ENCODE assay signal across 8 cellular contexts in the genomic region with DNA sequence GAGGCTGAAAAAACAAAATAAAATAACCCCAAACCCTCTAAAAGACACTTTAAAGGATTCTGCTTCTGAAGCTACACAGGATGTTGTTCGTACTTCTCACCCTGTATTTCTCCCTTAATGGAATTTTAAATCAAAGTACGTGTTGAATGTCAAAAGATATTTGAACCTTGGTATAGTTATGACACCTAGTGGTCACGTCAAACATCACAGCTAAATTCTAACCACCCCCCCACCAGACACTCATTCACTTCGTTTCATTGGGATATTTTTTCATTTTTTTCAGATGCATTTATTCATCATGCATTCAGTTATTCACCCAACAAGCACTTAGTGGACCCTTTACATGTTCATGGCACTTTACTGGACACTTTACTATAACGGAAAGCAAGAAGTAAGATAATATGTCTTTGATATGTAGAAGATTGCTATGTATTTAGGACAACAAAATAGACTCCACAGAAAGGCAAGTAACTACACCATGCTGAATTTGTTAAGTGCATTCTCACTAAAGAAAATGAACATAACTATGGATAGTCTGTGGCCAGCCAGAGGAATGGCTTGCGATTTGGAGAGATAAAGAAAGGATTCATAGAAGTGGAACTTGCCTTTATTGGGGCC.
A peak's percentile ranks its signal among the peaks of the same experiment; 100 is the strongest.
DNase-seq lines count a peak whose midpoint lies in the region; ATAC-seq and TF ChIP-seq lines count a peak whose summit lies in the region.

No MANE protein-coding gene starts in this region.

- no peaks in the 10 kb centered on the region for H3K79me2 ChIP-seq in neural progenitor cell (ENCODE audit: low read depth)

- H3K9ac ChIP-seq in neural progenitor cell: no peak overlapping the region

- POLR2A ChIA-PET in CD4-positive, alpha-beta T cell (lab: Charles Lee): interaction anchor here (0.7 to 2.9 kb wide), 16 partner anchors 26 to 285 kb away, joined by 3 to 33 read pairs (median 4); a partner anchor contains a TSS

- peak; percentile 43 for TF ChIP-seq CTCF in CD4-positive, alpha-beta T cell (IDR thresholded peaks at IDR 0.05)
- TF ChIP-seq CTCF in VCaP (conservative IDR thresholded peaks at IDR 0.05) (peak; percentile 67), esophagus muscularis mucosa (IDR thresholded peaks at IDR 0.05) (peak; percentile 56 to 67 (median 57)), neural progenitor cell (IDR thresholded peaks at IDR 0.05) (peak; percentile 64)

- TF ChIP-seq EP300 in esophagus muscularis mucosa (IDR thresholded peaks at IDR 0.05): no peak

- CTCF ChIA-PET in CD4-positive, alpha-beta T cell (lab: Charles Lee): interaction anchor here (0.8 to 1.9 kb wide), 6 partner anchors 26 to 196 kb away, joined by 3 to 8 read pairs (median 6); a partner anchor contains a TSS

- WGBS in esophagus muscularis mucosa: 13% methylated on average over 6 of the region's 6 CpGs

- H3K4me3 Mint-ChIP-seq in CD4-positive, alpha-beta T cell: peak overlapping the region; percentile 82
- no peak overlapping the region for H3K4me3 Mint-ChIP-seq in neural progenitor cell

- no peaks in the 10 kb centered on the region for H3K27me3 ChIP-seq in CD4-positive, alpha-beta T cell (ENCODE audit: control insufficient read depth, insufficient read depth, low read length)
- H3K27me3 ChIP-seq in esophagus muscularis mucosa (no peaks in the 10 kb centered on the region), neural progenitor cell (no peaks in the 10 kb centered on the region)

- peak overlapping the region; percentile 82 for H3K27ac Mint-ChIP-seq in CD4-positive, alpha-beta T cell
- H3K27ac Mint-ChIP-seq in neural progenitor cell: no peak overlapping the region

- no peaks in the 10 kb centered on the region for H3K36me3 Mint-ChIP-seq in CD4-positive, alpha-beta T cell (ENCODE audit: low read depth)
- H3K36me3 Mint-ChIP-seq in neural progenitor cell: no peaks in the 10 kb centered on the region

- peak in 3 of 10 experiments; percentile 8 to 19 (median 13) for DNase-seq in CD4-positive, alpha-beta T cell
- DNase-seq in Kasumi-1 (lab: John Stamatoyannopoulos, UW) (peak; percentile 32 to 47), esophagus muscularis mucosa (ENCODE audit: extremely low spot score) (no peak), neural progenitor cell (ENCODE audit: low spot score) (peak; percentile 31), NCI-H187 (lab: John Stamatoyannopoulos, UW) (no peak)

- H3K9me3 Mint-ChIP-seq in CD4-positive, alpha-beta T cell: no peaks in the 10 kb centered on the region
- no peaks in the 10 kb centered on the region for H3K9me3 Mint-ChIP-seq in neural progenitor cell

- H3K27me3 Mint-ChIP-seq in CD4-positive, alpha-beta T cell: no peaks in the 10 kb centered on the region
- H3K27me3 Mint-ChIP-seq in neural progenitor cell (ENCODE audit: insufficient read depth, low read depth): no peaks in the 10 kb centered on the region

- no peak for TF ChIP-seq POLR2A in esophagus muscularis mucosa (IDR thresholded peaks at IDR 0.05; ENCODE audit: low read depth)

- peaks cover 0 to 5% (median 0%) of the 10 kb centered on the region in 4 donors for H3K4me1 ChIP-seq in esophagus muscularis mucosa
- H3K4me1 ChIP-seq in neural progenitor cell: no peaks in the 10 kb centered on the region

- no peak overlapping the region for H3K4me2 ChIP-seq in neural progenitor cell

- H3K4me3 ChIP-seq in esophagus muscularis mucosa (no peak overlapping the region), neural progenitor cell (no peak overlapping the region)

- intact Hi-C loops in CD4-positive, alpha-beta T cell (cut with DNase I, micrococcal nuclease): loop anchor here (2.0 to 5.0 kb wide), 6 partner anchors 137 to 527 kb away; a partner anchor contains a TSS
- intact Hi-C loops in esophagus muscularis mucosa (cut with DNase I): loop anchor here (10.0 kb wide), 1 partner anchor 527 kb away; no protein-coding TSS in a partner anchor

- no peaks in the 10 kb centered on the region for H3K36me3 ChIP-seq in esophagus muscularis mucosa
- H3K36me3 ChIP-seq in neural progenitor cell: no peaks in the 10 kb centered on the region

- H3K4me1 Mint-ChIP-seq in CD4-positive, alpha-beta T cell (ENCODE audit: low read depth): peaks cover 33% of the 10 kb centered on the region
- no peaks in the 10 kb centered on the region for H3K4me1 Mint-ChIP-seq in neural progenitor cell

- peak; percentile 88 for ATAC-seq in CD4-positive, alpha-beta T cell (ENCODE audit: poor library complexity)
- peak; percentile 72 for ATAC-seq in GM18868 (IDR thresholded peaks at IDR 0.05; ENCODE audit: unreplicated experiment)
- ATAC-seq in GM19452 (IDR thresholded peaks at IDR 0.05; ENCODE audit: unreplicated experiment): no peak

- no peaks in the 10 kb centered on the region for H3F3A ChIP-seq in neural progenitor cell (ENCODE audit: low read depth)

- no peaks in the 10 kb centered on the region for H4K20me1 ChIP-seq in neural progenitor cell (ENCODE audit: low read depth)

- H3K27ac ChIP-seq in CD4-positive, alpha-beta T cell (ENCODE audit: low read depth, low read length): no peak overlapping the region
- no peak overlapping the region for H3K27ac ChIP-seq in VCaP
- H3K27ac ChIP-seq in esophagus muscularis mucosa (replicated peaks in 1 of 4): no peak overlapping the region
- H3K27ac ChIP-seq in neural progenitor cell: no peak overlapping the region

- no peak overlapping the region for H2AFZ ChIP-seq in neural progenitor cell (replicated peaks)

- no peaks in the 10 kb centered on the region for H3K9me3 ChIP-seq in CD4-positive, alpha-beta T cell (ENCODE audit: control insufficient read depth, low read length)
- H3K9me3 ChIP-seq in esophagus muscularis mucosa (no peaks in the 10 kb centered on the region), neural progenitor cell (ENCODE audit: low read depth) (peaks cover 6% of the 10 kb centered on the region)

Comparison
In these comparisons a context has a peak if more than half of its experiments do, and no peak if none do; other contexts are left out.
1. DNase-seq: peak in Kasumi-1 (2 of 2) and neural progenitor cell (single experiment); none in esophagus muscularis mucosa (single experiment) and NCI-H187 (0 of 2).
2. Peak in every context shown above with its lines, with median percentiles within 50 percentile points of each other: CTCF ChIP-seq.